9 cellular contexts compared by ENCODE assay signal in the genomic region with DNA sequence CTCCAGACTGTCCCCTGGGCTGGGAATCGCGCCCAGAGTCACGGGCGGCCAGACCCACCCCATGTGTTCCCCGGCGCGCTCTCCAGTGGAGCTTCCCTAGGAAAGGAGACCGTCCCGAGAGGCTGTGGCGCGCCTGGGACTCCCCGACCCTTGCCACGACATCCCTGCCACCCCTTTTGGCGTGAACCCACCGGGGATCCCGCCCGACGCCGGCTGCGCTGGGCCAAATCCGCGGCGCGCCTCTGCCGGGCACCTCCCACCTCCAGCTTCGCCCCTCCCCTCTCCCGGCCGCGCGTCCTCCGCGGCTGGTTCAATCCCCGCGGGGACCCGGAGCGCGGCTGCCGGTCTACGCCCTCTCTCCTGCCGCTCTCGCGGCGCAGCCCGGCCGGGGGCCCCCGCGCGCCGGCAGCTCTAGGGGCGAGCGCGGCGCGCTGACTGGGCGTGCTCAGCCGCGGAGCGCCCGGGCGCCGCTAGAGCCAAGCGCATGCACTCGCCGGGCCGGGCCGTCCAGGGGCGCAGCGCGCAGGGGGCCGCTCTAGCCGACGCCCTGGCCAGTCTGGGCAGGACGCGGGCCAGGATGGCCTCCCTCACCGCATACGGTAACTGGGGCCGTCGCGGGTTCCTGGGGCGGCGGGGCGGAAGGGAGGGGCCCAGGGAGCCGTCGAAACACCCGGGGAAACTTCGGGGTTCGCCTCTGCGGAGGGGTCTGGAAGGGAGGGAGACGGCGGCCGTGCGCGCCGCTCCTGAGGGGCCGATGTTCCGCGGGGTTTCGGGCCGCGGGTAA.
DNase-seq lines count a peak whose midpoint lies in the region; ATAC-seq, FAIRE-seq and TF ChIP-seq lines count a peak whose summit lies in the region.
"Had no signal": no experiment of that assay in that cellular context is flagged by ENCODE, and none has a peak within 500 bp of the region (broad histone marks: within the 10 kb centered on the region; RNA-seq: fewer than 3 reads in every experiment).

No MANE protein-coding gene starts in this region.

- ATAC-seq in activated T-cell treated with anti-CD3 and anti-CD28 coated beads, Interleukin-2, amount 50 U/mL, for 4 hours = peak; percentile 41 to 47
- no peak for ATAC-seq in GM19455 (IDR thresholded peaks at IDR 0.05; ENCODE audit: unreplicated experiment)

- H3K9me3 Mint-ChIP-seq in activated T-cell treated with anti-CD3 and anti-CD28 coated beads, Interleukin-2, amount 50 U/mL, for 4 hours = no peaks in the 10 kb centered on the region

- FAIRE-seq in urothelium cell line (lab: Jason Lieb, UNC) = no peak

- DNase-seq in activated T-cell treated with anti-CD3 and anti-CD28 coated beads, Interleukin-2, amount 50 U/mL, for 4 hours = no peak
- DNase-seq in activated T-cell treated with anti-CD3 and anti-CD28 coated beads for 4 hours (no peak), colonic mucosa (no peak), urothelium cell line (ENCODE audit: low spot score) (peak; percentile 74)
- DNase-seq in activated effector memory CD4-positive, alpha-beta T cell treated with Interleukin-2 at 50 U/mL for 16 hours = no peak
- no peak for DNase-seq in activated CD4-positive, alpha-beta T cell treated with anti-CD3 and anti-CD28 coated beads for 4 hours
- DNase-seq: DND-41 had no signal

- no peak overlapping the region for H3K9ac ChIP-seq in colonic mucosa (ENCODE audit: low read depth in 2 of 2, low read length in 2 of 2)
- H3K9ac ChIP-seq in liver (ENCODE audit: low read depth in 1 of 2, low read length in 2 of 2) = no peak overlapping the region

- H3K36me3 ChIP-seq in colonic mucosa (no peaks in the 10 kb centered on the region), liver (ENCODE audit: control insufficient read depth in 4 of 4, insufficient read depth in 3 of 4, low read depth in 1 of 4, low read length in 3 of 4) (no peaks in the 10 kb centered on the region)

- TF ChIP-seq CTCF in colonic mucosa (IDR thresholded peaks at IDR 0.05) (no peak), liver (IDR thresholded peaks at IDR 0.05; ENCODE audit: low read depth, low read length, missing input control) (no peak)

- H3K27ac ChIP-seq in colonic mucosa = no peak overlapping the region
- H3K27ac ChIP-seq in liver (ENCODE audit: low read depth in 1 of 2, low read length in 2 of 2) = no peak overlapping the region

- peaks cover 44% of the 10 kb centered on the region for H3K27me3 Mint-ChIP-seq in activated T-cell treated with anti-CD3 and anti-CD28 coated beads, Interleukin-2, amount 50 U/mL, for 4 hours (ENCODE audit: low read depth)

- TF ChIP-seq RAD21 in liver (IDR thresholded peaks at IDR 0.05) = no peak

- 4% methylated on average over 100 of the region's 100 CpGs for WGBS in liver

- H3K27me3 ChIP-seq in colonic mucosa (peaks cover 38% of the 10 kb centered on the region), liver (ENCODE audit: control insufficient read depth in 4 of 4, insufficient read depth in 4 of 4, low read length in 3 of 4) (peaks cover 0 to 21% (median 9%) of the 10 kb centered on the region in 4 donors)

- intact Hi-C loops in colonic mucosa (cut with DNase I) = no loop called here

- H3K4me1 Mint-ChIP-seq in activated T-cell treated with anti-CD3 and anti-CD28 coated beads, Interleukin-2, amount 50 U/mL, for 4 hours (ENCODE audit: low read depth) = peaks cover 2% of the 10 kb centered on the region

- no peaks in the 10 kb centered on the region for H3K36me3 Mint-ChIP-seq in activated T-cell treated with anti-CD3 and anti-CD28 coated beads, Interleukin-2, amount 50 U/mL, for 4 hours (ENCODE audit: insufficient read depth)

- H3K4me3 ChIP-seq in colonic mucosa (peak overlapping the region; percentile 30), liver (ENCODE audit: low read depth in 1 of 3, low read length in 3 of 3) (peak overlapping the region in 2 of 3 donors; percentile 17 to 42)

- H3K4me3 Mint-ChIP-seq in activated T-cell treated with anti-CD3 and anti-CD28 coated beads, Interleukin-2, amount 50 U/mL, for 4 hours = no peak overlapping the region

- H3K9me3 ChIP-seq in colonic mucosa (no peaks in the 10 kb centered on the region), liver (ENCODE audit: control insufficient read depth in 4 of 4, low read length in 3 of 4) (no peaks in the 10 kb centered on the region)

- H3K4me1 ChIP-seq in colonic mucosa (no peaks in the 10 kb centered on the region), liver (ENCODE audit: control insufficient read depth in 4 of 4, insufficient read depth in 4 of 4, low read length in 3 of 4) (peaks cover 0 to 13% (median 5%) of the 10 kb centered on the region in 4 donors)

TF ChIP-seq in liver, 16 proteins besides CTCF, POLR2A, EP300 and RAD21:
- no peak for TF ChIP-seq HNF4A (conservative IDR thresholded peaks at IDR 0.05)
- TF ChIP-seq, protein P1, sequence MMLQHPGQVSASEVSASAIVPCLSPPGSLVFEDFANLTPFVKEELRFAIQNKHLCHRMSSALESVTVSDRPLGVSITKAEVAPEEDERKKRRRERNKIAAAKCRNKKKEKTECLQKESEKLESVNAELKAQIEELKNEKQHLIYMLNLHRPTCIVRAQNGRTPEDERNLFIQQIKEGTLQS (IDR thresholded peaks at IDR 0.05) = no peak
- TF ChIP-seq, protein P2, sequence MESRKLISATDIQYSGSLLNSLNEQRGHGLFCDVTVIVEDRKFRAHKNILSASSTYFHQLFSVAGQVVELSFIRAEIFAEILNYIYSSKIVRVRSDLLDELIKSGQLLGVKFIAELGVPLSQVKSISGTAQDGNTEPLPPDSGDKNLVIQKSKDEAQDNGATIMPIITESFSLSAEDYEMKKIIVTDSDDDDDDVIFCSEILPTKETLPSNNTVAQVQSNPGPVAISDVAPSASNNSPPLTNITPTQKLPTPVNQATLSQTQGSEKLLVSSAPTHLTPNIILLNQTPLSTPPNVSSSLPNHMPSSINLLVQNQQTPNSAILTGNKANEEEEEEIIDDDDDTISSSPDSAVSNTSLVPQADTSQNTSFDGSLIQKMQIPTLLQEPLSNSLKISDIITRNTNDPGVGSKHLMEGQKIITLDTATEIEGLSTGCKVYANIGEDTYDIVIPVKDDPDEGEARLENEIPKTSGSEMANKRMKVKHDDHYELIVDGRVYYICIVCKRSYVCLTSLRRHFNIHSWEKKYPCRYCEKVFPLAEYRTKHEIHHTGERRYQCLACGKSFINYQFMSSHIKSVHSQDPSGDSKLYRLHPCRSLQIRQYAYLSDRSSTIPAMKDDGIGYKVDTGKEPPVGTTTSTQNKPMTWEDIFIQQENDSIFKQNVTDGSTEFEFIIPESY (IDR thresholded peaks at IDR 0.05) = no peak
- no peak for TF ChIP-seq RXRA (IDR thresholded peaks at IDR 0.05)
- no peak for TF ChIP-seq EGR1 (IDR thresholded peaks at IDR 0.05; ENCODE audit: low read depth in 2 of 2)
- TF ChIP-seq FOXA2 (IDR thresholded peaks at IDR 0.05) = no peak
- TF ChIP-seq TAF1 (conservative IDR thresholded peaks at IDR 0.05) = no peak
- TF ChIP-seq HNF4G (IDR thresholded peaks at IDR 0.05) = no peak
- TF ChIP-seq GABPA (IDR thresholded peaks at IDR 0.05 in 1 of 2, conservative IDR thresholded peaks at IDR 0.05 in 1 of 2) = no peak
- TF ChIP-seq, protein P3, sequence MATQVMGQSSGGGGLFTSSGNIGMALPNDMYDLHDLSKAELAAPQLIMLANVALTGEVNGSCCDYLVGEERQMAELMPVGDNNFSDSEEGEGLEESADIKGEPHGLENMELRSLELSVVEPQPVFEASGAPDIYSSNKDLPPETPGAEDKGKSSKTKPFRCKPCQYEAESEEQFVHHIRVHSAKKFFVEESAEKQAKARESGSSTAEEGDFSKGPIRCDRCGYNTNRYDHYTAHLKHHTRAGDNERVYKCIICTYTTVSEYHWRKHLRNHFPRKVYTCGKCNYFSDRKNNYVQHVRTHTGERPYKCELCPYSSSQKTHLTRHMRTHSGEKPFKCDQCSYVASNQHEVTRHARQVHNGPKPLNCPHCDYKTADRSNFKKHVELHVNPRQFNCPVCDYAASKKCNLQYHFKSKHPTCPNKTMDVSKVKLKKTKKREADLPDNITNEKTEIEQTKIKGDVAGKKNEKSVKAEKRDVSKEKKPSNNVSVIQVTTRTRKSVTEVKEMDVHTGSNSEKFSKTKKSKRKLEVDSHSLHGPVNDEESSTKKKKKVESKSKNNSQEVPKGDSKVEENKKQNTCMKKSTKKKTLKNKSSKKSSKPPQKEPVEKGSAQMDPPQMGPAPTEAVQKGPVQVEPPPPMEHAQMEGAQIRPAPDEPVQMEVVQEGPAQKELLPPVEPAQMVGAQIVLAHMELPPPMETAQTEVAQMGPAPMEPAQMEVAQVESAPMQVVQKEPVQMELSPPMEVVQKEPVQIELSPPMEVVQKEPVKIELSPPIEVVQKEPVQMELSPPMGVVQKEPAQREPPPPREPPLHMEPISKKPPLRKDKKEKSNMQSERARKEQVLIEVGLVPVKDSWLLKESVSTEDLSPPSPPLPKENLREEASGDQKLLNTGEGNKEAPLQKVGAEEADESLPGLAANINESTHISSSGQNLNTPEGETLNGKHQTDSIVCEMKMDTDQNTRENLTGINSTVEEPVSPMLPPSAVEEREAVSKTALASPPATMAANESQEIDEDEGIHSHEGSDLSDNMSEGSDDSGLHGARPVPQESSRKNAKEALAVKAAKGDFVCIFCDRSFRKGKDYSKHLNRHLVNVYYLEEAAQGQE (IDR thresholded peaks at IDR 0.05) = no peak
- no peak for TF ChIP-seq FOXA1 (IDR thresholded peaks at IDR 0.05)
- no peak for TF ChIP-seq JUND (IDR thresholded peaks at IDR 0.05)
- no peak for TF ChIP-seq YY1 (IDR thresholded peaks at IDR 0.05)
- no peak for TF ChIP-seq NR2F2 (IDR thresholded peaks at IDR 0.05)
- no peak for TF ChIP-seq SP1 (IDR thresholded peaks at IDR 0.05)
- TF ChIP-seq, protein P4, sequence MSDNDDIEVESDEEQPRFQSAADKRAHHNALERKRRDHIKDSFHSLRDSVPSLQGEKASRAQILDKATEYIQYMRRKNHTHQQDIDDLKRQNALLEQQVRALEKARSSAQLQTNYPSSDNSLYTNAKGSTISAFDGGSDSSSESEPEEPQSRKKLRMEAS (IDR thresholded peaks at IDR 0.05) = no peak
